In the genomic region with DNA sequence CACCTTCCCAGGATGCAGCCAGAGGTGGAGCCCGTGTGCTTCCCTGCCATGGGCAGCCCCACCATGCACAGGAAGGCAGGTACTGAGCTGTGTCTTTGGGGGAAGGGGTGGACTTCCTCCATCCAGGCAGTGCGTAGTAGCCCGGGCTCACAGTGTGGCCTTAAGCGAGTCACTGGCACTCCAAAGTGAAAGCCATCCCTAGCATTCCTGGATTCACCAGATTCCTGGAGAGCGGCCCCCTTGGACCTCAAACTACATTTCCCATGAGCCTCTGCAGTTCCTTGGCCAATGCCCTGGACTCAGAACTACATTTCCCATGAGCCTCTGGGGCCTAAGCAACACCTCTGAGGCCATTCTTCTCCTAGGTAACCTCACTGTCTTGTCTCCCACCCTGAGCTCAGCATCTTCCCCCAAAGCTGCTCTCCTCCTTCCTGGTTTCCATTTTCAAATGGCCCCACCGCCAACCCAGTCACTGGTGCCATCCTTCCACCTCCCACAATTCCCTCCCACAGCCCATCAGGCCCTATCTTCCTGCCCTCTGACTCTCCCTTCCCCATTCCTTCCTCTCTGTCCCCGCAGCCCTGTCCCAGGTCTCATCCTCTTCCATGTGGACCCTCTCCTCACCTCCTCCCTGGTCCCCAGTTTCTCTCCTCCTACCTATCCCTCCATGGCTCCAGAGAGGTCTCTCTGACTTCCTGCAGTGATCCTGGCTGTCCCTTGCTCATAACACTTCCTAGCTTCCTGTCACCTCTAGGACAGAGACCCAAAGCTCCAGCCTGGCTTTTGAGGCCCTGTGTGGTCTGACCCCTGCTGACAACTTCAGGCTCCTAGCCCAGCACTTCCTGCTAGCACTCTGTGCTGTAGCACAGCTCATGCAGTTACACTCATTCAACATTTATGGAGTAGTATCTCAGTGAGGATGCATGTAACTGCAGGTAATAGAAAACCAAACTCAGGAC, we compare ENCODE assay signal across 16 cellular contexts. TPM values are rescaled to one million over a fixed set of nuclear protein-coding genes. Genes with fewer than 3 reads are reported as not detected.
DNase-seq lines count a peak whose midpoint lies in the region; ATAC-seq and TF ChIP-seq lines count a peak whose summit lies in the region.
"Had no signal": no experiment of that assay in that cellular context is flagged by ENCODE, and none has a peak within 500 bp of the region (broad histone marks: within the 10 kb centered on the region; RNA-seq: fewer than 3 reads in every experiment).

A gene (plus strand): TSS at position 13 of the 959 bp plus-strand sequence. CDS start 0 bp downstream, at position 13.

- H3K27ac ChIP-seq in foreskin keratinocyte = no peak within 1 kb of the TSS
- H3K27ac ChIP-seq: coronary artery, HL-60 had no signal

- no peaks in the 10 kb centered on the region for H3K36me3 ChIP-seq in NT2/D1 (ENCODE audit: insufficient read depth, insufficient read length, low read length)

- DNase-seq in ACHN = peak; percentile 37
- peak; percentile 69 for DNase-seq in G401 (ENCODE audit: low spot score)
- DNase-seq in NT2/D1 (ENCODE audit: low read depth, low spot score) = peak; percentile 49
- no peak for DNase-seq in foreskin keratinocyte
- DNase-seq in central memory CD4-positive, alpha-beta T cell = no peak
- no peak for DNase-seq in activated CD4-positive, alpha-beta T cell treated with anti-CD3 and anti-CD28 coated beads, Interleukin-2, amount 50 U/mL, for 4 hours
- no peak for DNase-seq in COR-L47 (lab: John Stamatoyannopoulos, UW)
- DNase-seq: HFFc6, NCI-H446 treated with DMSO at 0.1 percent for 48 hours had no signal

- H3K4me3 ChIP-seq in NT2/D1 (ENCODE audit: insufficient read length, low read depth) = peak within 1 kb of the TSS; percentile 16
- H3K4me3 ChIP-seq: coronary artery had no signal

- peaks cover 13% of the 10 kb centered on the region for H3K4me1 ChIP-seq in NT2/D1 (ENCODE audit: insufficient read depth, insufficient read length)
- H3K4me1 ChIP-seq in foreskin keratinocyte = no peaks in the 10 kb centered on the region

- in situ Hi-C loops in ACHN (cut with HindIII; ENCODE audit: low pct_ligation_motif_present, low pct_unique_long_range_greater_than_20kb, low sequenced_read_pairs) = no loop called here
- in situ Hi-C loops in G401 (cut with HindIII; ENCODE audit: low sequenced_read_pairs) = no loop called here

- ATAC-seq in foreskin keratinocyte (peak; percentile 8), HG02610 (IDR thresholded peaks at IDR 0.05; ENCODE audit: unreplicated experiment) (no peak)
- ATAC-seq: activated T-helper 17 cell treated with anti-CD3 and anti-CD28 coated beads, Interleukin-2, amount 50 U/mL, for 72 hours; stimulated activated effector memory CD8-positive, alpha-beta T cell treated with anti-CD3 and anti-CD28 coated beads, Interleukin-12 subunit alpha, Interleukin-12 subunit beta, amount 100 ng/mL, for 72 hours had no signal

- no peaks in the 10 kb centered on the region for H3K27me3 ChIP-seq in NT2/D1 (ENCODE audit: insufficient read depth, insufficient read length)
- H3K27me3 ChIP-seq in foreskin keratinocyte = no peaks in the 10 kb centered on the region

- no peak within 1 kb of the TSS for H3K9ac ChIP-seq in NT2/D1 (ENCODE audit: insufficient read length, low read depth)

- TF ChIP-seq CTCF in foreskin keratinocyte (conservative IDR thresholded peaks at IDR 0.05) = no peak

- H3K9me3 ChIP-seq in NT2/D1 (ENCODE audit: insufficient read depth, low read length) = peaks cover under 1% of the 10 kb centered on the region; the same call in 1 of the 2 replicates

RNA-seq across cellular contexts. Expression of the gene that starts here (rescaled TPM):
- 10.0 and 13.1 TPM in 2 replicates for total RNA-seq in G401 (2014; rRNA removed; shearing (Covaris generic))
- total RNA-seq in foreskin keratinocyte = not detected in 2 replicates
- 0.21 TPM in 1 of 2 replicates, not detected in the other for polyA plus RNA-seq in foreskin keratinocyte
- total RNA-seq: activated T-helper 17 cell treated with anti-CD3 and anti-CD28 coated beads, Interleukin-2, amount 50 U/mL, for 72 hours; myocyte; T-helper 2 cell treated with Interferon-gamma antibody and Interleukin-4, amounts not matched to agents 100 ng/mL and 5 ng/mL, for 36 hours had no signal

Comparison
In these comparisons a context has a peak if more than half of its experiments do, and no peak if none do; other contexts are left out.
1. RNA of the gene that starts here (total RNA-seq): 10.0 to 13.1 TPM in G401; not detected in foreskin keratinocyte; every median in the first group is over 10 times any median in the second.
2. Peak in ATAC-seq in foreskin keratinocyte; RNA of the gene not detected or under 1 TPM.
3. DNase-seq: peak in ACHN (single experiment), G401 (single experiment) and NT2/D1 (single experiment); none in foreskin keratinocyte (0 of 2), central memory CD4-positive, alpha-beta T cell (single experiment), activated CD4-positive, alpha-beta T cell treated with anti-CD3 and anti-CD28 coated beads, Interleukin-2, amount 50 U/mL, for 4 hours (0 of 2) and COR-L47 (single experiment).